Comparison of ENCODE assay signal across 13 cellular contexts in the genomic region with DNA sequence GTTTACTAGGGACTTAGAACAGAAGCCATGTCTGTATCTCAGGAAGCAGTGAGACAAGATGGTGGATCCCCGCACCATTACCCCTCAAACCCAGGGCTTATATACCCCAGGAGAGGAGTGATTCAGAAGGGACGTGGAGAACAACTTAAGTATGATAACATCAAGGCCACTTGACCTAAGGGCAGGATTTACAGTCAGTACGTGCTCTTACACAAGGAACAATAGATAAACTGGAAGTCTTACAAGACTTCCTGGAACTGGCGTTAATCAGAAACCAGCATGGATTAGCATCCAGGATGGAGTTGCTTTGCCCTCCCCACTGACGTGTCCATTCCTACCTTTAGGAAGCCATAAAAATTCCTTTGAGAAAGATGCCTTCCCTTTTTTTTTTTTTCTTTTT. TPM values are rescaled to one million over a fixed set of nuclear protein-coding genes. Genes with fewer than 3 reads are reported as not detected.
DNase-seq lines count a peak whose midpoint lies in the region; ATAC-seq and TF ChIP-seq lines count a peak whose summit lies in the region.
"Had no signal": no experiment of that assay in that cellular context is flagged by ENCODE, and none has a peak within 500 bp of the region (broad histone marks: within the 10 kb centered on the region; RNA-seq: fewer than 3 reads in every experiment).

No MANE protein-coding gene starts in this region.

- DNase-seq in heart right ventricle (no peak), left ventricle myocardium superior (no peak), adipocyte (ENCODE audit: low read depth) (no peak), left lung (no peak), uterus (no peak), mesothelial cell of epicardium (ENCODE audit: low spot score in 2 of 2, unreplicated experiment in 2 of 2) (no peak)
- no peak for DNase-seq in stimulated activated naive CD4-positive, alpha-beta T cell (lab: John Stamatoyannopoulos, UW)
- DNase-seq: C1 segment of cervical spinal cord, NCI-H524, right cardiac atrium had no signal

- H3K36me3 ChIP-seq in heart right ventricle (no peaks in the 10 kb centered on the region), adipocyte (ENCODE audit: control insufficient read depth, insufficient read depth, low read length, severe bottlenecking) (no peaks in the 10 kb centered on the region), left lung (no peaks in the 10 kb centered on the region), uterus (no peaks in the 10 kb centered on the region)

- H3K27me3 Mint-ChIP-seq in mesothelial cell of epicardium (ENCODE audit: low read depth), result no peaks in the 10 kb centered on the region

- H3K9ac ChIP-seq in adipocyte (ENCODE audit: low read length), result peak overlapping the region; percentile 89

- ATAC-seq in heart right ventricle (peak in 5 of 8 donors; percentile 32 to 67 (median 47)), left ventricle myocardium superior (no peak), left lung (peak; percentile 10), GM18907 (IDR thresholded peaks at IDR 0.05; ENCODE audit: unreplicated experiment) (no peak)

- TF ChIP-seq POLR2A in uterus (IDR thresholded peaks at IDR 0.05), result no peak

- H3K4me1 Mint-ChIP-seq in mesothelial cell of epicardium, result peaks cover 21% of the 10 kb centered on the region

- H3K9me3 Mint-ChIP-seq in mesothelial cell of epicardium, result no peaks in the 10 kb centered on the region
- H3K9me3 Mint-ChIP-seq: T-helper 1 cell treated with Interleukin-12 subunit alpha and Interleukin-12 subunit beta and Interleukin-4 antibody, amounts not matched to agents 30 μg/mL and 1 μg/mL, for 36 hours had no signal

- H3K4me3 Mint-ChIP-seq in mesothelial cell of epicardium, result no peak overlapping the region
- H3K4me3 Mint-ChIP-seq: T-helper 1 cell treated with Interleukin-12 subunit alpha and Interleukin-12 subunit beta and Interleukin-4 antibody, amounts not matched to agents 30 μg/mL and 1 μg/mL, for 36 hours had no signal

- intact Hi-C loops in heart right ventricle (cut with DNase I) (loop anchor here in 7 of 10 donors (5.0 to 10.0 kb wide), 7 partner anchors 304 to 1024 kb away; a partner anchor contains a TSS), left ventricle myocardium superior (cut with micrococcal nuclease) (loop anchor here (10.0 kb wide), 1 partner anchor 654 kb away; no protein-coding TSS in a partner anchor), left lung (cut with DNase I) (loop anchor here in 1 of 2 donors (10.0 kb wide), 1 partner anchor 654 kb away; no protein-coding TSS in a partner anchor), uterus (cut with DNase I; ENCODE audit: low total_unique reads) (no loop called here)

- H3K27ac ChIP-seq in heart right ventricle (peak overlapping the region in 5 of 10 donors; percentile 2 to 60 (median 25)), left lung (peak overlapping the region in 1 of 2 donors; percentile 5), uterus (peak overlapping the region; percentile 3 to 10)
- H3K27ac ChIP-seq: HL-60 had no signal

- H3K4me1 ChIP-seq in heart right ventricle (peaks cover 0 to 25% (median 10%) of the 10 kb centered on the region in 9 donors), adipocyte (ENCODE audit: control insufficient read depth, insufficient read depth, low read length) (peaks cover 8% of the 10 kb centered on the region), left lung (peaks cover 0 to 13% of the 10 kb centered on the region in 2 donors), uterus (no peaks in the 10 kb centered on the region)

- H3K4me3 ChIP-seq in heart right ventricle (no peak overlapping the region), adipocyte (ENCODE audit: low read length) (peak overlapping the region; percentile 90), left lung (no peak overlapping the region), uterus (peak overlapping the region; percentile 19 to 43)

- 57 to 63% methylated on average over 5 of the region's 5 CpGs for WGBS in heart right ventricle, 2 donors

- H3K9me3 ChIP-seq in heart right ventricle (no peaks in the 10 kb centered on the region), adipocyte (ENCODE audit: control insufficient read depth, low read length) (no peaks in the 10 kb centered on the region), left lung (no peaks in the 10 kb centered on the region), uterus (no peaks in the 10 kb centered on the region)

- TF ChIP-seq CTCF in heart right ventricle (IDR thresholded peaks at IDR 0.05) (no peak), left lung (IDR thresholded peaks at IDR 0.05) (no peak), uterus (IDR thresholded peaks at IDR 0.05) (no peak), mesothelial cell of epicardium (IDR thresholded peaks at IDR 0.05; ENCODE audit: unreplicated experiment) (no peak)

- no peaks in the 10 kb centered on the region for H3K36me3 Mint-ChIP-seq in mesothelial cell of epicardium

- no peak overlapping the region for H3K27ac Mint-ChIP-seq in mesothelial cell of epicardium
- H3K27ac Mint-ChIP-seq: T-helper 1 cell treated with Interleukin-12 subunit alpha and Interleukin-12 subunit beta and Interleukin-4 antibody, amounts not matched to agents 30 μg/mL and 1 μg/mL, for 36 hours had no signal

- no peaks in the 10 kb centered on the region for H3K27me3 ChIP-seq in heart right ventricle
- H3K27me3 ChIP-seq in adipocyte (replicated peaks; ENCODE audit: control insufficient read depth, insufficient read depth, low read length), result no peaks in the 10 kb centered on the region
- peaks cover 0 to 5% of the 10 kb centered on the region in 2 donors for H3K27me3 ChIP-seq in left lung
- H3K27me3 ChIP-seq in uterus, result no peaks in the 10 kb centered on the region

RNA-seq across cellular contexts. Expression of a gene that starts 8.6 kb away (rescaled TPM):
- 1 to 10 TPM; 5.5 to 8.7 (median 6.2) TPM for total RNA-seq in heart right ventricle
- polyA plus RNA-seq in heart right ventricle, result 1 to 10 TPM; 1.7 to 2.7 TPM
- total RNA-seq in left ventricle myocardium superior, result 7.9 TPM
- 1 to 10 TPM; 3.9 to 4.8 TPM for total RNA-seq in left lung
- 10 to 100 TPM in 1 of 4 donors, 1 to 10 TPM in 3; 1.3 to 27.6 (median 5.6) TPM for total RNA-seq in uterus
- total RNA-seq in mesothelial cell of epicardium, result 1.6 to 2.6 TPM (median 1.8 TPM) in 3 replicates

RNA-seq across cellular contexts. Expression of a gene that starts 60.0 kb away (rescaled TPM):
- total RNA-seq in heart right ventricle, result 10 to 100 TPM; 28.0 to 60.8 (median 46.4) TPM
- polyA plus RNA-seq in heart right ventricle, result 10 to 100 TPM in 1 of 2 donors, 1 to 10 TPM in 1; 5.2 to 11.2 TPM
- 43.7 TPM for total RNA-seq in left ventricle myocardium superior
- total RNA-seq in left lung, result 1 to 10 TPM; 4.4 to 6.0 TPM
- 10 to 100 TPM; 14.4 to 37.0 (median 26.5) TPM for total RNA-seq in uterus
- 27.1 to 27.7 TPM (median 27.2 TPM) in 3 replicates for total RNA-seq in mesothelial cell of epicardium

Comparison
In these comparisons a context has a peak if more than half of its experiments do, and no peak if none do; other contexts are left out.
1. ATAC-seq: peak in heart right ventricle (5 of 8) and left lung (single experiment); none in left ventricle myocardium superior (single experiment) and GM18907 (single experiment).
2. H3K4me3 ChIP-seq: peak in adipocyte (single experiment) and uterus (2 of 2); none in heart right ventricle (0 of 10) and left lung (0 of 2).